ENCODE assay signal across 18 cellular contexts in genomic region chr17:7128174-7128573, GRCh38. TPM values are rescaled to one million over a fixed set of nuclear protein-coding genes. Genes with fewer than 3 reads are reported as not detected.
DNase-seq lines count a peak whose midpoint lies in the region; ATAC-seq and TF ChIP-seq lines count a peak whose summit lies in the region.
"Had no signal": no experiment of that assay in that cellular context is flagged by ENCODE, and none has a peak within 500 bp of the region (broad histone marks: within the 10 kb centered on the region; RNA-seq: fewer than 3 reads in every experiment).

No MANE protein-coding gene starts in this region.

- H3K36me3 ChIP-seq in ACC112 (ENCODE audit: insufficient read depth, low read length) = no peaks in the 10 kb centered on the region
- H3K36me3 ChIP-seq in SK-N-MC (ENCODE audit: insufficient read depth, low read length) = no peaks in the 10 kb centered on the region
- no peaks in the 10 kb centered on the region for H3K36me3 ChIP-seq in neural progenitor cell
- H3K36me3 ChIP-seq: BLaER1 had no signal

- no peak for DNase-seq in SK-N-MC (ENCODE audit: low read depth, low spot score)
- DNase-seq in neural progenitor cell (ENCODE audit: low spot score) = no peak
- peak; percentile 17 for DNase-seq in sciatic nerve (ENCODE audit: low spot score)
- DNase-seq in cardiac septum (ENCODE audit: low spot score) = no peak
- no peak for DNase-seq in SK-N-DZ (ENCODE audit: low spot score)
- DNase-seq in NAMALWA (ENCODE audit: low spot score) = no peak
- DNase-seq: AML-193; CD4-positive, alpha-beta memory T cell; DMS153; DMS79; GDM1; H9 had no signal

- intact Hi-C loops in sciatic nerve (cut with DNase I) (no loop called here), cardiac septum (cut with DNase I) (no loop called here)

- no peaks in the 10 kb centered on the region for H3K27me3 ChIP-seq in ACC112 (ENCODE audit: insufficient read depth, low read length)
- H3K27me3 ChIP-seq in neural progenitor cell = no peaks in the 10 kb centered on the region
- H3K27me3 ChIP-seq: BLaER1 had no signal

- H3K27ac ChIP-seq in ACC112 (ENCODE audit: low read depth, low read length) (no peak overlapping the region), SK-N-MC (peak overlapping the region; percentile 46; the same call in 1 of the 2 replicates), neural progenitor cell (no peak overlapping the region)
- H3K27ac ChIP-seq: BLaER1 had no signal

- H3K9me3 Mint-ChIP-seq in neural progenitor cell = no peaks in the 10 kb centered on the region
- H3K9me3 Mint-ChIP-seq: CD4-positive, alpha-beta memory T cell; H9 had no signal

- H3K4me1 Mint-ChIP-seq in neural progenitor cell = peaks cover 37% of the 10 kb centered on the region

- H3K4me1 ChIP-seq in ACC112 (ENCODE audit: control insufficient read depth, insufficient read depth, low read length, unreplicated experiment) (no peaks in the 10 kb centered on the region), neural progenitor cell (peaks cover 20% of the 10 kb centered on the region)

- no peak overlapping the region for H3K27ac Mint-ChIP-seq in neural progenitor cell
- H3K27ac Mint-ChIP-seq: CD4-positive, alpha-beta memory T cell; H9 had no signal

- H3K9ac ChIP-seq in SK-N-MC (ENCODE audit: insufficient read length) (peak overlapping the region; percentile 65), neural progenitor cell (no peak overlapping the region)
- H3K9ac ChIP-seq: BLaER1 had no signal

- ATAC-seq in sciatic nerve = no peak

- H3K36me3 Mint-ChIP-seq in neural progenitor cell = no peaks in the 10 kb centered on the region
- H3K36me3 Mint-ChIP-seq: CD4-positive, alpha-beta memory T cell had no signal

- peak overlapping the region; percentile 59 for H2AFZ ChIP-seq in ACC112 (ENCODE audit: low read length, unreplicated experiment)
- no peak overlapping the region for H2AFZ ChIP-seq in neural progenitor cell (replicated peaks)

- H4K20me1 ChIP-seq in neural progenitor cell (ENCODE audit: low read depth) = peaks cover 5% of the 10 kb centered on the region
- H4K20me1 ChIP-seq: BLaER1 had no signal

- H3K4me3 Mint-ChIP-seq in neural progenitor cell = peak overlapping the region; percentile 6
- H3K4me3 Mint-ChIP-seq: CD14-positive monocyte; CD4-positive, alpha-beta memory T cell; H9 had no signal

- TF ChIP-seq CTCF in neural progenitor cell (IDR thresholded peaks at IDR 0.05) = no peak

- H3F3A ChIP-seq in neural progenitor cell (ENCODE audit: low read depth) = peaks cover 25% of the 10 kb centered on the region

- no peak overlapping the region for H3K4me2 ChIP-seq in neural progenitor cell
- H3K4me2 ChIP-seq: BLaER1 had no signal

- no peak overlapping the region for H3K4me3 ChIP-seq in ACC112 (ENCODE audit: low read depth, low read length)
- H3K4me3 ChIP-seq in SK-N-MC = no peak overlapping the region
- H3K4me3 ChIP-seq in neural progenitor cell = no peak overlapping the region
- H3K4me3 ChIP-seq: BLaER1 had no signal

- H3K9me3 ChIP-seq in SK-N-MC (ENCODE audit: low read depth, low read length) (no peaks in the 10 kb centered on the region), neural progenitor cell (ENCODE audit: low read depth) (no peaks in the 10 kb centered on the region)
- H3K9me3 ChIP-seq: BLaER1 had no signal

- H3K27me3 Mint-ChIP-seq in neural progenitor cell (ENCODE audit: insufficient read depth, low read depth) = peaks cover 21% of the 10 kb centered on the region

- H3K79me2 ChIP-seq in ACC112 (ENCODE audit: control insufficient read depth, insufficient read depth, low read length, unreplicated experiment) (no peaks in the 10 kb centered on the region), neural progenitor cell (ENCODE audit: low read depth) (no peaks in the 10 kb centered on the region)

RNA-seq across cellular contexts. Expression of gene ASGR2, which starts 13.6 kb away (rescaled TPM):
- total RNA-seq in neural progenitor cell (ENCODE audit: low replicate concordance) = not detected in 2 replicates
- total RNA-seq in sciatic nerve = 1.1 TPM
- total RNA-seq in cardiac septum = 0.24 TPM
- polyA plus RNA-seq in SK-N-DZ (2014; cell fraction: cytosol; rRNA removed) = not detected in 2 replicates
- not detected in 2 replicates for polyA plus RNA-seq in SK-N-DZ (2014; cell fraction: nucleus; rRNA removed)
- total RNA-seq: A172; CD4-positive, alpha-beta memory T cell; Daoy; H1; H9 had no signal
- polyA plus RNA-seq: CD4-positive, alpha-beta memory T cell had no signal

RNA-seq across cellular contexts. Expression of gene CLEC10A, which starts 48.1 kb away (rescaled TPM):
- total RNA-seq in neural progenitor cell (ENCODE audit: low replicate concordance) (not detected in 2 replicates), sciatic nerve (14.7 TPM), cardiac septum (3.0 TPM)
- polyA plus RNA-seq in SK-N-DZ (2014; cell fraction: cytosol; rRNA removed) = not detected in 2 replicates
- not detected in 2 replicates for polyA plus RNA-seq in SK-N-DZ (2014; cell fraction: nucleus; rRNA removed)
- total RNA-seq: A172, Daoy, H1, H9 had no signal
- polyA plus RNA-seq: CD4-positive, alpha-beta memory T cell; H1 had no signal

RNA-seq across cellular contexts. Expression of gene ASGR1, which starts 51.0 kb away (rescaled TPM):
- total RNA-seq in neural progenitor cell (ENCODE audit: low replicate concordance) = 3.1 and 4.4 TPM in 2 replicates
- 2.3 TPM for total RNA-seq in sciatic nerve
- total RNA-seq in cardiac septum = 0.54 TPM
- polyA plus RNA-seq in SK-N-DZ (2014; cell fraction: cytosol; rRNA removed) = 0.16 and 3.9 TPM in 2 replicates
- polyA plus RNA-seq in SK-N-DZ (2014; cell fraction: nucleus; rRNA removed) = 5.9 and 7.7 TPM in 2 replicates
- total RNA-seq: CD4-positive, alpha-beta memory T cell had no signal
- polyA plus RNA-seq: CD4-positive, alpha-beta memory T cell had no signal
